18 cellular contexts compared by ENCODE assay signal in the genomic region with DNA sequence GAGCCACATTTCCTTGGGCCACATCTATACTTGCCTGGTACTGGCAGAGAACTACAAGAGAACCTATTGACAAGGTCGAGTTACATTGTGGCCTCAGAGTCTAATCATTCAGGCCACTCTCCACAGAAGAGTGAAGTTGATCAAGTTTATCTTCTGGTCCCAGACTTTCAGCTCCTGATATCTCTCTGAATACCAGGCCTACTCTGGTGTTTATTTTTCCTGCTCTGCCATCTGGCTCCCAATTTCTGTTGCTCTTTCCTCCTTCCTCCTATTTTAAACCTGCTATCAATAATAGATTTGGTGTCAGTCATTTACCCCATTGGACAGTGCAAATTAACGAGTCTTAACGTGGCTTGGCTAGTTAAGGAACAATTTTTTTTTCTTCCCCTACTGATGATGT. TPM values are rescaled to one million over a fixed set of nuclear protein-coding genes. Genes with fewer than 3 reads are reported as not detected.
A peak's percentile ranks its signal among the peaks of the same experiment; 100 is the strongest.
DNase-seq lines count a peak whose midpoint lies in the region; ATAC-seq, FAIRE-seq and TF ChIP-seq lines count a peak whose summit lies in the region.
"Had no signal": no experiment of that assay in that cellular context is flagged by ENCODE, and none has a peak within 500 bp of the region (broad histone marks: within the 10 kb centered on the region; RNA-seq: fewer than 3 reads in every experiment).

No MANE protein-coding gene starts in this region.

- no TSS peak for BruUV-seq in K562 (replicated peaks; lab: Mats Ljungman, UMichigan)

- no peaks in the 10 kb centered on the region for H3K9me3 ChIP-seq in K562 (replicated peaks; ENCODE audit: control insufficient read depth, insufficient read depth, low read depth, low read length)
- H3K9me3 ChIP-seq in pancreas, result no peaks in the 10 kb centered on the region
- no peaks in the 10 kb centered on the region for H3K9me3 ChIP-seq in CD8-positive, alpha-beta T cell (ENCODE audit: low read length)
- no peaks in the 10 kb centered on the region for H3K9me3 ChIP-seq in endodermal cell (ENCODE audit: control insufficient read depth, low read length)

- H3K36me3 ChIP-seq in K562 (ENCODE audit: control insufficient read depth, insufficient read depth, low read length) (no peaks in the 10 kb centered on the region), pancreas (no peaks in the 10 kb centered on the region), endodermal cell (ENCODE audit: control insufficient read depth, insufficient read depth, low read length) (no peaks in the 10 kb centered on the region)
- no peaks in the 10 kb centered on the region for H3K36me3 ChIP-seq in CD8-positive, alpha-beta T cell (ENCODE audit: insufficient read depth, low read length)
- H3K36me3 ChIP-seq: BLaER1 treated with 17β-estradiol and CSF1 and Interleukin-3, amounts not matched to agents 10 nM and 100 nM had no signal

- no peak overlapping the region for H3K4me3 Mint-ChIP-seq in CD8-positive, alpha-beta T cell
- H3K4me3 Mint-ChIP-seq in endodermal cell, result no peak overlapping the region
- H3K4me3 Mint-ChIP-seq: CD4-positive, CD25-positive, alpha-beta regulatory T cell; HFFc6 had no signal

- H4K20me1 ChIP-seq in K562 (replicated peaks; ENCODE audit: control insufficient read depth, insufficient read depth, low read length), result no peaks in the 10 kb centered on the region
- H4K20me1 ChIP-seq: BLaER1 treated with 17β-estradiol and CSF1 and Interleukin-3, amounts not matched to agents 10 nM and 100 nM had no signal

- intact Hi-C loops in K562 (cut with micrococcal nuclease) (no loop called here), pancreas (cut with DNase I) (no loop called here)
- intact Hi-C loops in CD8-positive, alpha-beta T cell (cut with DNase I, micrococcal nuclease), result no loop called here

- H3K79me2 ChIP-seq in K562 (ENCODE audit: control insufficient read depth, insufficient read depth, low read length), result no peaks in the 10 kb centered on the region

- POLR2A ChIA-PET in K562 (lab: Yijun Ruan, JAX), result no interaction called here
- POLR2A ChIA-PET in CD8-positive, alpha-beta T cell (lab: Charles Lee), result no interaction called here

- no peak for TF ChIP-seq RAD21 in K562 (CRISPR knock-in tag; conservative IDR thresholded peaks at IDR 0.05 in 1 of 2, IDR thresholded peaks at IDR 0.05 in 1 of 2)

- no peaks in the 10 kb centered on the region for H3K9me1 ChIP-seq in K562 (ENCODE audit: control insufficient read depth, insufficient read depth, low read length)

- peaks cover 12% of the 10 kb centered on the region for H3K27me3 Mint-ChIP-seq in CD8-positive, alpha-beta T cell (ENCODE audit: low read depth)
- H3K27me3 Mint-ChIP-seq in endodermal cell (ENCODE audit: insufficient read depth), result no peaks in the 10 kb centered on the region

- H3K4me3 ChIP-seq in K562, result no peak overlapping the region
- H3K4me3 ChIP-seq in pancreas, result no peak overlapping the region
- no peak overlapping the region for H3K4me3 ChIP-seq in CD8-positive, alpha-beta T cell (ENCODE audit: low read depth, low read length)
- no peak overlapping the region for H3K4me3 ChIP-seq in endodermal cell (ENCODE audit: low read length)
- H3K4me3 ChIP-seq: BLaER1 treated with 17β-estradiol and CSF1 and Interleukin-3, amounts not matched to agents 10 nM and 100 nM had no signal

- no peaks in the 10 kb centered on the region for H3K9me3 Mint-ChIP-seq in CD8-positive, alpha-beta T cell
- H3K9me3 Mint-ChIP-seq in endodermal cell, result peaks cover 6% of the 10 kb centered on the region
- H3K9me3 Mint-ChIP-seq: HFFc6 had no signal

- H3K4me1 ChIP-seq in K562 (replicated peaks in 1 of 2; ENCODE audit: control insufficient read depth in 2 of 2, insufficient read depth in 2 of 2, low read length in 2 of 2) (peaks cover 0 to 7% of the 10 kb centered on the region in 2 experiments; a peak in 2 of 5 replicates), pancreas (peaks cover 0 to 4% (median 0%) of the 10 kb centered on the region in 3 donors), endodermal cell (ENCODE audit: control insufficient read depth, insufficient read depth, low read length) (no peaks in the 10 kb centered on the region)
- H3K4me1 ChIP-seq in CD8-positive, alpha-beta T cell (ENCODE audit: insufficient read depth, low read length), result no peaks in the 10 kb centered on the region

- peak; percentile 20 for DNase-seq in NCI-H2171 treated with DMSO at 0.1 percent for 48 hours (lab: John Stamatoyannopoulos, UW)
- DNase-seq in NCI-H2171 (lab: John Stamatoyannopoulos, UW), result no peak
- DNase-seq in OCI-M2 (lab: John Stamatoyannopoulos, UW; ENCODE audit: unreplicated experiment), result peak; percentile 94
- DNase-seq in K562 (ENCODE audit: extremely low read depth in 1 of 4, low spot score in 3 of 4), result peak; percentile 15 to 57 (median 35)
- DNase-seq in pancreas, result no peak
- DNase-seq in CD8-positive, alpha-beta T cell, result no peak
- DNase-seq in GM20000 (ENCODE audit: low spot score), result no peak
- no peak for DNase-seq in endodermal cell
- DNase-seq: 8988T; ACHN; CD4-positive, CD25-positive, alpha-beta regulatory T cell; DND-41; GDM1 had no signal

- no peaks in the 10 kb centered on the region for H3K4me1 Mint-ChIP-seq in CD8-positive, alpha-beta T cell (ENCODE audit: low read depth)
- peaks cover 4% of the 10 kb centered on the region for H3K4me1 Mint-ChIP-seq in endodermal cell
- H3K4me1 Mint-ChIP-seq: CD4-positive, CD25-positive, alpha-beta regulatory T cell had no signal

- peak overlapping the region; percentile 10; the same call in 1 of the 2 replicates for H2AFZ ChIP-seq in K562 (ENCODE audit: low read depth, low read length)

- H3K27me3 ChIP-seq in K562 (ENCODE audit: control insufficient read depth in 2 of 2, insufficient read depth in 2 of 2, low read length in 2 of 2) (no peaks in the 10 kb centered on the region), pancreas (no peaks in the 10 kb centered on the region), endodermal cell (ENCODE audit: control insufficient read depth, insufficient read depth, low read length, poor library complexity, severe bottlenecking) (no peaks in the 10 kb centered on the region)
- no peaks in the 10 kb centered on the region for H3K27me3 ChIP-seq in CD8-positive, alpha-beta T cell (ENCODE audit: insufficient read depth, low read length)
- H3K27me3 ChIP-seq: BLaER1 treated with 17β-estradiol and CSF1 and Interleukin-3, amounts not matched to agents 10 nM and 100 nM had no signal

- no peak overlapping the region for H3K27ac Mint-ChIP-seq in CD8-positive, alpha-beta T cell
- no peak overlapping the region for H3K27ac Mint-ChIP-seq in endodermal cell
- H3K27ac Mint-ChIP-seq: CD4-positive, CD25-positive, alpha-beta regulatory T cell; HFFc6 had no signal

- peak; percentile 84 for TF ChIP-seq EP300 in K562 (IDR thresholded peaks at IDR 0.05; ENCODE audit: low read length)

- CTCF ChIA-PET in K562 (lab: Yijun Ruan, JAX; ENCODE audit: low intra/inter-chr PET ratio), result no interaction called here
- CTCF ChIA-PET in CD8-positive, alpha-beta T cell (lab: Charles Lee), result no interaction called here

- no peak overlapping the region for H3K9ac ChIP-seq in K562 (ENCODE audit: insufficient read depth in 1 of 2, low read depth in 2 of 2, low read length in 2 of 2)
- H3K9ac ChIP-seq in endodermal cell (ENCODE audit: extremely low read depth, low read length, poor library complexity, severe bottlenecking), result no peak overlapping the region
- H3K9ac ChIP-seq: BLaER1 treated with 17β-estradiol and CSF1 and Interleukin-3, amounts not matched to agents 10 nM and 100 nM had no signal

- H3K4me2 ChIP-seq in K562 (ENCODE audit: insufficient read depth, low read length), result peak overlapping the region; percentile 26; the same call in 1 of the 2 replicates

- WGBS in K562 (ENCODE audit: insufficient coverage, low coverage, missing lambda C conversion rate), result 0% methylated on average over 3 of the region's 3 CpGs
- WGBS in pancreas, 2 donors, result 13 to 15% methylated on average over 3 of the region's 3 CpGs
- 90 to 93% methylated on average over 2 to 3 of the region's 3 CpGs for WGBS in endodermal cell (ENCODE audit: insufficient coverage in 1 of 2, insufficient read length in 1 of 2), 2 experiments

- H3K27ac ChIP-seq in K562 (ENCODE audit: extremely low read depth, low read depth, low read length) (peak overlapping the region; percentile 34; the same call in 2 of the 3 replicates), pancreas (no peak overlapping the region), endodermal cell (ENCODE audit: low read depth, low read length) (no peak overlapping the region)
- no peak overlapping the region for H3K27ac ChIP-seq in CD8-positive, alpha-beta T cell (ENCODE audit: low read depth, low read length)
- H3K27ac ChIP-seq: BLaER1 treated with 17β-estradiol and CSF1 and Interleukin-3, amounts not matched to agents 10 nM and 100 nM; HL-60 had no signal

- H3K36me3 Mint-ChIP-seq in CD8-positive, alpha-beta T cell, result no peaks in the 10 kb centered on the region
- H3K36me3 Mint-ChIP-seq in endodermal cell (ENCODE audit: low read depth), result no peaks in the 10 kb centered on the region
- H3K36me3 Mint-ChIP-seq: CD4-positive, CD25-positive, alpha-beta regulatory T cell had no signal

- ATAC-seq in K562, result peak; percentile 84
- peak in 3 of 4 donors; percentile 43 to 64 (median 48) for ATAC-seq in pancreas
- ATAC-seq in CD8-positive, alpha-beta T cell, result no peak

- TF ChIP-seq POLR2A in K562 (conservative IDR thresholded peaks at IDR 0.05), result no peak

- TF ChIP-seq CTCF in K562 (IDR thresholded peaks at IDR 0.05 in 2 of 3, conservative IDR thresholded peaks at IDR 0.05 in 1 of 3; ENCODE audit: insufficient read depth in 2 of 3, low read depth in 1 of 3, low read length in 3 of 3) (no peak), pancreas (IDR thresholded peaks at IDR 0.05) (no peak), GM20000 (IDR thresholded peaks at IDR 0.05; ENCODE audit: extremely low read depth, missing control alignments) (no peak), endodermal cell (conservative IDR thresholded peaks at IDR 0.05) (no peak)
- TF ChIP-seq CTCF in CD8-positive, alpha-beta T cell (IDR thresholded peaks at IDR 0.05), result no peak

- in situ Hi-C loops in K562 (cut with MboI), result no loop called here

- FAIRE-seq in K562 (lab: Jason Lieb, UNC) (peak; percentile 78), pancreas (lab: Jason Lieb, UNC) (no peak)
- FAIRE-seq: GM19239 had no signal

RNA-seq across cellular contexts. Expression of gene SCGN, which starts 46.6 kb away (rescaled TPM):
- not detected in 2 replicates for total RNA-seq in K562 (2011; cell fraction: chromatin; rRNA removed; ENCODE audit: low replicate concordance)
- not detected in 2 replicates for total RNA-seq in K562 (2011; cell fraction: nucleolus; rRNA removed)
- not detected in 2 replicates for total RNA-seq in K562 (2011; cell fraction: nucleoplasm; rRNA removed)
- total RNA-seq in K562 (2014; rRNA removed) (not detected in 2 replicates), K562 (2014; rRNA removed; fragmentation: Illumina TruSeq; extraction: Trizol) (not detected in 2 replicates), K562 (2015; rRNA removed; fragmentation: Illumina TruSeq; extraction: Trizol) (not detected in 2 replicates), K562 (2021) (not detected in 2 replicates), pancreas (10 to 100 TPM; 13.4 to 63.2 (median 26.3) TPM), endodermal cell (not detected)
- polyA plus RNA-seq in K562 (2011; rRNA removed) (0.09 TPM in 1 of 2 replicates, not detected in the other), K562 (2014; fragmentation: Illumina TruSeq; extraction: Trizol) (not detected in 2 replicates), K562 (2014; fragmentation: Nextera tagmentation; extraction: Ambion mirVana) (not detected), K562 (2014; rRNA removed) (not detected in 2 replicates), pancreas (100 to 1,000 TPM in 1 of 2 donors, 10 to 100 TPM in 1; 32.3 to 224 TPM)
- polyA plus RNA-seq in K562 (2011; cell fraction: cytosol; rRNA removed), result not detected in 2 replicates
- not detected in 2 replicates for polyA plus RNA-seq in K562 (2011; cell fraction: nucleus; rRNA removed)
- 0.11 TPM in 1 of 2 replicates, not detected in the other for polyA plus RNA-seq in K562 (2012)
- polyA minus RNA-seq in K562 (2011; rRNA and poly(A)+ RNA removed), result not detected in 2 replicates
- not detected in 2 replicates for polyA minus RNA-seq in K562 (2011; cell fraction: cytosol; rRNA and poly(A)+ RNA removed)
- polyA minus RNA-seq in K562 (2011; cell fraction: nucleus; rRNA and poly(A)+ RNA removed), result not detected in 2 replicates
- total RNA-seq in CD8-positive, alpha-beta T cell, result not detected
- not detected for polyA plus RNA-seq in endodermal cell (2013, experiment 1 of 2)
- not detected for polyA plus RNA-seq in endodermal cell (2013, experiment 2 of 2)
- total RNA-seq: CD4-positive, CD25-positive, alpha-beta regulatory T cell; H4; HFFc6 had no signal
- polyA plus RNA-seq: CD4-positive, CD25-positive, alpha-beta regulatory T cell had no signal

RNA-seq across cellular contexts. Expression of gene SLC17A4, which starts 55.9 kb away (rescaled TPM):
- not detected in 2 replicates for total RNA-seq in K562 (2011; cell fraction: chromatin; rRNA removed; ENCODE audit: low replicate concordance)
- not detected in 2 replicates for total RNA-seq in K562 (2011; cell fraction: nucleolus; rRNA removed)
- total RNA-seq in K562 (2011; cell fraction: nucleoplasm; rRNA removed), result not detected in 2 replicates
- total RNA-seq in K562 (2014; rRNA removed), result not detected in 2 replicates
- not detected in 2 replicates for total RNA-seq in K562 (2014; rRNA removed; fragmentation: Illumina TruSeq; extraction: Trizol)
- total RNA-seq in K562 (2015; rRNA removed; fragmentation: Illumina TruSeq; extraction: Trizol), result not detected in 2 replicates
- not detected in 2 replicates for total RNA-seq in K562 (2021)
- polyA plus RNA-seq in K562 (2011; rRNA removed), result not detected in 2 replicates
- polyA plus RNA-seq in K562 (2011; cell fraction: cytosol; rRNA removed), result not detected in 2 replicates
- not detected in 2 replicates for polyA plus RNA-seq in K562 (2011; cell fraction: nucleus; rRNA removed)
- polyA plus RNA-seq in K562 (2012), result not detected in 2 replicates
- polyA plus RNA-seq in K562 (2014; fragmentation: Illumina TruSeq; extraction: Trizol), result not detected in 2 replicates
- not detected for polyA plus RNA-seq in K562 (2014; fragmentation: Nextera tagmentation; extraction: Ambion mirVana)
- not detected in 2 replicates for polyA plus RNA-seq in K562 (2014; rRNA removed)
- not detected in 2 replicates for polyA minus RNA-seq in K562 (2011; rRNA and poly(A)+ RNA removed)
- not detected in 2 replicates for polyA minus RNA-seq in K562 (2011; cell fraction: cytosol; rRNA and poly(A)+ RNA removed)
- not detected in 2 replicates for polyA minus RNA-seq in K562 (2011; cell fraction: nucleus; rRNA and poly(A)+ RNA removed)
- total RNA-seq in pancreas, result 10 to 100 TPM in 2 of 6 donors, 1 to 10 TPM in 4; 5.2 to 19.6 (median 8.0) TPM
- 10 to 100 TPM; 15.3 to 28.6 TPM for polyA plus RNA-seq in pancreas
- not detected for total RNA-seq in CD8-positive, alpha-beta T cell
- total RNA-seq in endodermal cell, result not detected
- polyA plus RNA-seq in endodermal cell (2013, experiment 1 of 2), result not detected
- not detected for polyA plus RNA-seq in endodermal cell (2013, experiment 2 of 2)
- total RNA-seq: CD4-positive, CD25-positive, alpha-beta regulatory T cell; H4; HFFc6 had no signal
- polyA plus RNA-seq: CD4-positive, CD25-positive, alpha-beta regulatory T cell had no signal

Comparison
In these comparisons a context has a peak if more than half of its experiments do, and no peak if none do; other contexts are left out.
1. DNase-seq: peak in NCI-H2171 treated with DMSO at 0.1 percent for 48 hours (single experiment), OCI-M2 (single experiment) and K562 (4 of 4); none in NCI-H2171 (single experiment), pancreas (0 of 6), CD8-positive, alpha-beta T cell (0 of 7), GM20000 (single experiment) and endodermal cell (single experiment).
2. RNA of gene SCGN, which starts 46.6 kb away (total RNA-seq): 13.4 to 63.2 TPM in pancreas; not detected in K562, not detected in CD8-positive, alpha-beta T cell and not detected in endodermal cell; every median in the first group is over 10 times any median in the second.
3. RNA of gene SLC17A4, which starts 55.9 kb away (total RNA-seq): 5.2 to 19.6 TPM in pancreas; not detected in K562, not detected in CD8-positive, alpha-beta T cell and not detected in endodermal cell; every median in the first group is over 4 times any median in the second.